ENCODE assay signal across 16 cellular contexts in genomic region chr12:94677778-94678177, GRCh38. TPM values are rescaled to one million over a fixed set of nuclear protein-coding genes. Genes with fewer than 3 reads are reported as not detected.
DNase-seq lines count a peak whose midpoint lies in the region; ATAC-seq, FAIRE-seq and TF ChIP-seq lines count a peak whose summit lies in the region.
"Had no signal": no experiment of that assay in that cellular context is flagged by ENCODE, and none has a peak within 500 bp of the region (broad histone marks: within the 10 kb centered on the region; RNA-seq: fewer than 3 reads in every experiment).

No MANE protein-coding gene starts in this region.

- H3K36me3 Mint-ChIP-seq in T-helper 1 cell treated with Interleukin-12 subunit alpha and Interleukin-12 subunit beta and Interleukin-4 antibody, amounts not matched to agents 30 μg/mL and 1 μg/mL, for 36 hours (ENCODE audit: low read depth): no peaks in the 10 kb centered on the region
- H3K36me3 Mint-ChIP-seq: activated CD4-positive, alpha-beta memory T cell treated with anti-CD3 and anti-CD28 coated beads for 36 hours had no signal

- no peaks in the 10 kb centered on the region for H3K9me2 ChIP-seq in MM.1S (replicated peaks; ENCODE audit: insufficient read depth, low read length)

- H3K27ac Mint-ChIP-seq in T-helper 1 cell treated with Interleukin-12 subunit alpha and Interleukin-12 subunit beta and Interleukin-4 antibody, amounts not matched to agents 30 μg/mL and 1 μg/mL, for 36 hours: peak overlapping the region; percentile 4
- H3K27ac Mint-ChIP-seq: activated CD4-positive, alpha-beta memory T cell treated with anti-CD3 and anti-CD28 coated beads for 36 hours had no signal

- DNase-seq in T-helper 1 cell: no peak
- peak; percentile 35 for DNase-seq in MM.1S
- DNase-seq in keratinocyte (ENCODE audit: low read depth, low spot score): no peak
- DNase-seq in upper lobe of left lung: no peak
- no peak for DNase-seq in activated T-cell treated with anti-CD3 and anti-CD28 coated beads, Interleukin-2, amount 50 U/mL, for 48 hours
- DNase-seq in SW 1271 (lab: John Stamatoyannopoulos, UW): no peak
- no peak for DNase-seq in Right ventricle myocardium superior
- DNase-seq: activated CD4-positive, alpha-beta memory T cell treated with anti-CD3 and anti-CD28 coated beads for 36 hours; activated naive CD4-positive, alpha-beta T cell treated with anti-CD3 and anti-CD28 coated beads, Interleukin-2, amount 50 U/mL, for 16 hours; DMS79 treated with DMSO at 0.1 percent for 48 hours; NCI-H2029 treated with DMSO at 0.1 percent for 48 hours; OCI-M1; T1000 had no signal

- H3K4me2 ChIP-seq in MM.1S (ENCODE audit: low read depth, low read length) (no peak overlapping the region), keratinocyte (ENCODE audit: control insufficient read depth, extremely low read depth, insufficient read depth, low read depth, low read length) (peak overlapping the region; percentile 77)

- H3K4me3 Mint-ChIP-seq in T-helper 1 cell treated with Interleukin-12 subunit alpha and Interleukin-12 subunit beta and Interleukin-4 antibody, amounts not matched to agents 30 μg/mL and 1 μg/mL, for 36 hours: no peak overlapping the region
- H3K4me3 Mint-ChIP-seq: activated CD4-positive, alpha-beta memory T cell treated with anti-CD3 and anti-CD28 coated beads for 36 hours had no signal

- H3K27me3 Mint-ChIP-seq in T-helper 1 cell treated with Interleukin-12 subunit alpha and Interleukin-12 subunit beta and Interleukin-4 antibody, amounts not matched to agents 30 μg/mL and 1 μg/mL, for 36 hours (ENCODE audit: low read depth): peaks cover 22% of the 10 kb centered on the region

- WGBS in upper lobe of left lung, 2 donors: 83 to 84% methylated on average over 1 of the region's 1 CpG

- TF ChIP-seq POLR2A in upper lobe of left lung (IDR thresholded peaks at IDR 0.05): no peak

- intact Hi-C loops in Right ventricle myocardium superior (cut with DNase I): no loop called here

- no peak for ATAC-seq in upper lobe of left lung (ENCODE audit: low FRiP score in 2 of 2)
- no peak for ATAC-seq in Right ventricle myocardium superior (ENCODE audit: poor library complexity)

- peaks cover 4% of the 10 kb centered on the region; the same call in 1 of the 2 replicates for H3F3A ChIP-seq in MM.1S (ENCODE audit: insufficient read depth, low read length)

- no peak overlapping the region for H3K4me3 ChIP-seq in MM.1S (ENCODE audit: low read length)
- peak overlapping the region in 1 of 3 experiments; percentile 38 for H3K4me3 ChIP-seq in keratinocyte (ENCODE audit: control insufficient read depth in 2 of 3, extremely low read depth in 1 of 3, insufficient read depth in 2 of 3, low read depth in 1 of 3, low read length in 3 of 3)
- H3K4me3 ChIP-seq in upper lobe of left lung: no peak overlapping the region
- H3K4me3 ChIP-seq: tibial nerve had no signal

- FAIRE-seq in keratinocyte (lab: Jason Lieb, UNC): peak; percentile 78
- FAIRE-seq: A204.1 had no signal

- peaks cover 9% of the 10 kb centered on the region for H3K4me1 Mint-ChIP-seq in T-helper 1 cell treated with Interleukin-12 subunit alpha and Interleukin-12 subunit beta and Interleukin-4 antibody, amounts not matched to agents 30 μg/mL and 1 μg/mL, for 36 hours (ENCODE audit: low read depth)

- H3K9ac ChIP-seq in MM.1S (ENCODE audit: low read length) (no peak overlapping the region), keratinocyte (ENCODE audit: control insufficient read depth, extremely low read depth, insufficient read depth, low read length) (peak overlapping the region; percentile 47)

- H3K27me3 ChIP-seq in MM.1S (replicated peaks; ENCODE audit: insufficient read depth, low read length) (no peaks in the 10 kb centered on the region), keratinocyte (ENCODE audit: control insufficient read depth, extremely low read depth, insufficient read depth, low read length) (no peaks in the 10 kb centered on the region), upper lobe of left lung (no peaks in the 10 kb centered on the region)
- H3K27me3 ChIP-seq: tibial nerve had no signal

- H3K79me2 ChIP-seq in MM.1S (ENCODE audit: low read length) (no peaks in the 10 kb centered on the region), keratinocyte (ENCODE audit: control insufficient read depth, insufficient read depth, low read length) (no peaks in the 10 kb centered on the region)

- H3K9me3 Mint-ChIP-seq in T-helper 1 cell treated with Interleukin-12 subunit alpha and Interleukin-12 subunit beta and Interleukin-4 antibody, amounts not matched to agents 30 μg/mL and 1 μg/mL, for 36 hours: no peaks in the 10 kb centered on the region
- H3K9me3 Mint-ChIP-seq: activated CD4-positive, alpha-beta memory T cell treated with anti-CD3 and anti-CD28 coated beads for 36 hours had no signal

- H3K9me1 ChIP-seq in keratinocyte (ENCODE audit: control insufficient read depth, extremely low read depth, insufficient read depth, low read length): no peaks in the 10 kb centered on the region

- no peaks in the 10 kb centered on the region for H4K20me1 ChIP-seq in MM.1S (ENCODE audit: insufficient read depth, low read length)
- no peaks in the 10 kb centered on the region for H4K20me1 ChIP-seq in keratinocyte (ENCODE audit: control insufficient read depth, extremely low read depth, insufficient read depth, low read length)

- H3K36me3 ChIP-seq in MM.1S (replicated peaks; ENCODE audit: insufficient read depth, low read length) (no peaks in the 10 kb centered on the region), keratinocyte (ENCODE audit: control insufficient read depth in 2 of 2, extremely low read depth in 1 of 2, insufficient read depth in 2 of 2, low read length in 2 of 2) (no peaks in the 10 kb centered on the region), upper lobe of left lung (no peaks in the 10 kb centered on the region)
- H3K36me3 ChIP-seq: tibial nerve had no signal

- TF ChIP-seq EP300 in upper lobe of left lung (IDR thresholded peaks at IDR 0.05): no peak

- no peak for TF ChIP-seq CTCF in MM.1S (IDR thresholded peaks at IDR 0.05; ENCODE audit: low read length)
- no peak for TF ChIP-seq CTCF in keratinocyte (optimal IDR thresholded peaks at IDR 0.05 in 1 of 3, IDR thresholded peaks at IDR 0.05 in 1 of 3, conservative IDR thresholded peaks at IDR 0.05 in 1 of 3; ENCODE audit: extremely low read depth in 1 of 3, insufficient read depth in 2 of 3, low read length in 3 of 3)
- TF ChIP-seq CTCF in upper lobe of left lung (IDR thresholded peaks at IDR 0.05): no peak

- H2AFZ ChIP-seq in MM.1S (ENCODE audit: low read length) (no peak overlapping the region), keratinocyte (ENCODE audit: control insufficient read depth, low read length) (peak overlapping the region; percentile 87)

- H3K4me1 ChIP-seq in MM.1S (ENCODE audit: low read length): peaks cover 5% of the 10 kb centered on the region; the same call in 1 of the 2 replicates
- peaks cover 24% of the 10 kb centered on the region for H3K4me1 ChIP-seq in keratinocyte (ENCODE audit: control insufficient read depth, extremely low read depth, insufficient read depth, low read length)
- H3K4me1 ChIP-seq in upper lobe of left lung: peaks cover 10 to 42% (median 31%) of the 10 kb centered on the region in 4 donors

- H3K9me3 ChIP-seq in MM.1S (replicated peaks; ENCODE audit: insufficient read depth, low read length) (no peaks in the 10 kb centered on the region), keratinocyte (ENCODE audit: control insufficient read depth, low read depth, low read length) (no peaks in the 10 kb centered on the region), upper lobe of left lung (no peaks in the 10 kb centered on the region)
- H3K9me3 ChIP-seq: tibial nerve had no signal

- dilution Hi-C loops in keratinocyte (cut with MboI; ENCODE audit: extremely low pct_ligation_motif_present, low sequenced_read_pairs): no loop called here

- H3K27ac ChIP-seq in MM.1S (ENCODE audit: low read length) (no peak overlapping the region), keratinocyte (ENCODE audit: control insufficient read depth, insufficient read depth, low read length) (peak overlapping the region; percentile 41), upper lobe of left lung (peak overlapping the region; percentile 15 to 85 (median 50))
- H3K27ac ChIP-seq: tibial nerve had no signal

RNA-seq across cellular contexts. Expression of gene TMCC3, which starts 27.4 kb away (rescaled TPM):
- polyA plus RNA-seq in keratinocyte: 14.8 to 20.0 TPM (median 18.9 TPM) in 3 replicates
- polyA plus RNA-seq in keratinocyte (2011; ENCODE audit: low read depth): 18.4 TPM
- 11.2 and 16.9 TPM in 2 replicates for polyA plus RNA-seq in keratinocyte (2011; cell fraction: cytosol; rRNA removed)
- polyA plus RNA-seq in keratinocyte (2011; cell fraction: nucleus; rRNA removed): 18.9 and 20.8 TPM in 2 replicates
- 9.0 and 14.8 TPM in 2 replicates for polyA plus RNA-seq in keratinocyte (2012; ENCODE audit: low replicate concordance)
- 13.6 to 31.9 TPM (median 21.9 TPM) in 3 replicates for polyA minus RNA-seq in keratinocyte
- polyA minus RNA-seq in keratinocyte (2011; cell fraction: cytosol; rRNA and poly(A)+ RNA removed): 10.6 TPM
- 16.7 and 35.9 TPM in 2 replicates for polyA minus RNA-seq in keratinocyte (2011; cell fraction: nucleus; rRNA and poly(A)+ RNA removed)
- total RNA-seq in upper lobe of left lung (10 to 100 TPM in 4 of 6 donors, 1 to 10 TPM in 2; 5.4 to 17.4 (median 12.7) TPM), Right ventricle myocardium superior (1.5 TPM)
